ENCODE assay signal across 22 cellular contexts in genomic region chr4:77844363-77844762, GRCh38.
"Had no signal": no experiment of that assay in that cellular context is flagged by ENCODE, and none has a peak within 500 bp of the region (broad histone marks: within the 10 kb centered on the region; RNA-seq: fewer than 3 reads in every experiment).

No MANE protein-coding gene starts in this region.

- H3K27ac Mint-ChIP-seq: activated CD4-positive, alpha-beta T cell treated with anti-CD3 and anti-CD28 coated beads, Interleukin-2, amount 10 ng/mL, durations not matched to agents 7 days and 5 days; activated CD8-positive, alpha-beta memory T cell treated with anti-CD3 and anti-CD28 coated beads, Interleukin-2, amount 10 ng/mL, durations not matched to agents 7 days and 5 days; IgD-negative memory B cell had no signal

- H3K36me3 Mint-ChIP-seq: activated CD8-positive, alpha-beta memory T cell treated with anti-CD3 and anti-CD28 coated beads, Interleukin-2, amount 10 ng/mL, durations not matched to agents 7 days and 5 days; IgD-negative memory B cell had no signal

- DNase-seq: activated CD4-positive, alpha-beta T cell treated with anti-CD3 and anti-CD28 coated beads, Interleukin-2, amount 10 ng/mL, durations not matched to agents 7 days and 5 days; activated CD4-positive, CD25-positive, alpha-beta regulatory T cell; activated CD8-positive, alpha-beta memory T cell treated with anti-CD3 and anti-CD28 coated beads, Interleukin-2, amount 10 ng/mL, durations not matched to agents 7 days and 5 days; activated gamma-delta T cell treated with Interleukin-2 at 50 U/mL for 16 hours; activated naive CD4-positive, alpha-beta T cell treated with anti-CD3 and anti-CD28 coated beads, Interleukin-2, amount 50 U/mL, for 16 hours; brain microvascular endothelial cell; NCI-H1092; NCI-H1417; NCI-H1694; NCI-H2029; NCI-H2107; NCI-H2171 treated with DMSO at 0.1 percent for 48 hours; NCI-H226; NCI-H526 treated with DMSO at 0.1 percent for 48 hours; NCI-H82; NK-92 treated with Interleukin-12 subunit alpha and Interleukin-12 subunit beta, amount 100 ng/mL, for 24 hours; Peyer's patch; Right ventricle myocardium superior; SJCRH30; SK-N-SH; T-helper 1 cell had no signal

- H3K9me3 Mint-ChIP-seq: IgD-negative memory B cell had no signal

- H3K4me3 Mint-ChIP-seq: activated CD4-positive, alpha-beta T cell treated with anti-CD3 and anti-CD28 coated beads, Interleukin-2, amount 10 ng/mL, durations not matched to agents 7 days and 5 days; activated CD8-positive, alpha-beta memory T cell treated with anti-CD3 and anti-CD28 coated beads, Interleukin-2, amount 10 ng/mL, durations not matched to agents 7 days and 5 days; IgD-negative memory B cell had no signal

- H3K27me3 Mint-ChIP-seq: activated CD8-positive, alpha-beta memory T cell treated with anti-CD3 and anti-CD28 coated beads, Interleukin-2, amount 10 ng/mL, durations not matched to agents 7 days and 5 days; IgD-negative memory B cell had no signal

- H3K4me1 Mint-ChIP-seq: IgD-negative memory B cell had no signal
